In genomic region chr11:61172888-61173287, GRCh38 we compare ENCODE assay signal across 21 cellular contexts. TPM values are rescaled to one million over a fixed set of nuclear protein-coding genes. Genes with fewer than 3 reads are reported as not detected.
DNase-seq lines count a peak whose midpoint lies in the region; ATAC-seq and TF ChIP-seq lines count a peak whose summit lies in the region.
"Had no signal": no experiment of that assay in that cellular context is flagged by ENCODE, and none has a peak within 500 bp of the region (broad histone marks: within the 10 kb centered on the region; RNA-seq: fewer than 3 reads in every experiment).

No MANE protein-coding gene starts in this region.

- no peaks in the 10 kb centered on the region for H3K27me3 ChIP-seq in naive thymus-derived CD4-positive, alpha-beta T cell (ENCODE audit: control insufficient read depth in 2 of 2, insufficient read depth in 2 of 2, low read length in 2 of 2)

- H3K27me3 Mint-ChIP-seq in activated naive CD4-positive, alpha-beta T cell treated with anti-CD3 and anti-CD28 coated beads, Interleukin-2, amount 50 U/mL, for 24 hours = no peaks in the 10 kb centered on the region
- H3K27me3 Mint-ChIP-seq in activated naive CD8-positive, alpha-beta T cell treated with anti-CD3 and anti-CD28 coated beads for 36 hours = no peaks in the 10 kb centered on the region
- peaks cover 0 to 24% (median 0%) of the 10 kb centered on the region in 5 donors for H3K27me3 Mint-ChIP-seq in naive thymus-derived CD4-positive, alpha-beta T cell
- no peaks in the 10 kb centered on the region for H3K27me3 Mint-ChIP-seq in stimulated activated memory B cell treated with anti-CD40 and anti-IgM and Interleukin-4, amounts not matched to agents 10 μg/mL and 1 μg/mL and 100 μg/mL, for 72 hours
- H3K27me3 Mint-ChIP-seq in MCF 10A (ENCODE audit: insufficient read depth, unreplicated experiment) = peaks cover 56% of the 10 kb centered on the region

- H3K9me3 ChIP-seq in naive thymus-derived CD4-positive, alpha-beta T cell (ENCODE audit: control insufficient read depth in 2 of 3, low read length in 3 of 3) = peaks cover 0 to 3% (median 0%) of the 10 kb centered on the region in 3 experiments

- no TSS peak for BruUV-seq in MCF 10A (replicated peaks; lab: Mats Ljungman, UMichigan)

- H3K36me3 ChIP-seq in naive thymus-derived CD4-positive, alpha-beta T cell (ENCODE audit: control insufficient read depth in 2 of 3, insufficient read depth in 3 of 3, low read length in 3 of 3) = no peaks in the 10 kb centered on the region

- intact Hi-C loops in naive thymus-derived CD4-positive, alpha-beta T cell (cut with micrococcal nuclease) = no loop called here
- intact Hi-C loops in MCF 10A (cut with micrococcal nuclease) = loop anchor here (1.0 to 5.0 kb wide), 3 partner anchors 203 to 396 kb away; no protein-coding TSS in a partner anchor

- H3K4me3 Mint-ChIP-seq in activated naive CD4-positive, alpha-beta T cell treated with anti-CD3 and anti-CD28 coated beads, Interleukin-2, amount 50 U/mL, for 24 hours = no peak overlapping the region
- H3K4me3 Mint-ChIP-seq in activated naive CD8-positive, alpha-beta T cell treated with anti-CD3 and anti-CD28 coated beads for 36 hours = no peak overlapping the region
- H3K4me3 Mint-ChIP-seq in naive thymus-derived CD4-positive, alpha-beta T cell = peak overlapping the region in 7 of 10 donors; percentile 36 to 71 (median 60)
- H3K4me3 Mint-ChIP-seq in stimulated activated memory B cell treated with anti-CD40 and anti-IgM and Interleukin-4, amounts not matched to agents 10 μg/mL and 1 μg/mL and 100 μg/mL, for 72 hours = no peak overlapping the region
- H3K4me3 Mint-ChIP-seq in MCF 10A (ENCODE audit: unreplicated experiment) = no peak overlapping the region
- H3K4me3 Mint-ChIP-seq: GM23338 had no signal

- peaks cover 3 to 11% of the 10 kb centered on the region in 2 donors for H3K4me1 ChIP-seq in naive thymus-derived CD4-positive, alpha-beta T cell (ENCODE audit: control insufficient read depth in 2 of 2, insufficient read depth in 2 of 2, low read length in 2 of 2)

- no peak overlapping the region for H3K27ac ChIP-seq in naive thymus-derived CD4-positive, alpha-beta T cell (ENCODE audit: low read depth, low read length)
- H3K27ac ChIP-seq: 22Rv1 had no signal

- H3K36me3 Mint-ChIP-seq in activated naive CD4-positive, alpha-beta T cell treated with anti-CD3 and anti-CD28 coated beads, Interleukin-2, amount 50 U/mL, for 24 hours = no peaks in the 10 kb centered on the region
- no peaks in the 10 kb centered on the region for H3K36me3 Mint-ChIP-seq in activated naive CD8-positive, alpha-beta T cell treated with anti-CD3 and anti-CD28 coated beads for 36 hours
- H3K36me3 Mint-ChIP-seq in naive thymus-derived CD4-positive, alpha-beta T cell = peaks cover 0 to 4% (median 0%) of the 10 kb centered on the region in 5 donors
- H3K36me3 Mint-ChIP-seq in stimulated activated memory B cell treated with anti-CD40 and anti-IgM and Interleukin-4, amounts not matched to agents 10 μg/mL and 1 μg/mL and 100 μg/mL, for 72 hours = no peaks in the 10 kb centered on the region
- peaks cover 4% of the 10 kb centered on the region for H3K36me3 Mint-ChIP-seq in MCF 10A (ENCODE audit: insufficient read depth, unreplicated experiment)
- H3K36me3 Mint-ChIP-seq: CD4-positive, alpha-beta memory T cell had no signal

- no peak overlapping the region for H3K4me3 ChIP-seq in naive thymus-derived CD4-positive, alpha-beta T cell (ENCODE audit: low read length)
- H3K4me3 ChIP-seq: GM12878, GM23338 had no signal

- POLR2A ChIA-PET in naive thymus-derived CD4-positive, alpha-beta T cell (lab: Charles Lee) = interaction anchor here (1.3 kb wide), 1 partner anchor 14 kb away, joined by 4 read pairs; no protein-coding TSS in a partner anchor
- POLR2A ChIA-PET in MCF 10A (lab: Yijun Ruan, JAX) = no interaction called here

- TF ChIP-seq CTCF in MCF 10A (IDR thresholded peaks at IDR 0.05; ENCODE audit: unreplicated experiment) = no peak

- DNase-seq in activated naive CD4-positive, alpha-beta T cell treated with Interleukin-2 at 50 U/mL for 16 hours = no peak
- no peak for DNase-seq in activated naive CD8-positive, alpha-beta T cell treated with anti-CD3 and anti-CD28 coated beads for 36 hours
- no peak for DNase-seq in naive thymus-derived CD4-positive, alpha-beta T cell
- DNase-seq in NCI-H2107 treated with DMSO at 0.1 percent for 48 hours (lab: John Stamatoyannopoulos, UW; ENCODE audit: unreplicated experiment) (no peak), T-helper 9 cell (no peak), MCF 10A (ENCODE audit: unreplicated experiment) (no peak)
- DNase-seq: AML-193; CD4-positive, alpha-beta memory T cell; NCI-H1105 treated with DMSO at 0.1 percent for 48 hours; NCI-H1694; NCI-H2081 treated with DMSO at 0.1 percent for 48 hours; NCI-H510A; NCI-H774; SHP77 treated with DMSO at 0.1 percent for 48 hours had no signal

- no peaks in the 10 kb centered on the region for H3K9me3 Mint-ChIP-seq in activated naive CD4-positive, alpha-beta T cell treated with anti-CD3 and anti-CD28 coated beads, Interleukin-2, amount 50 U/mL, for 24 hours
- H3K9me3 Mint-ChIP-seq in activated naive CD8-positive, alpha-beta T cell treated with anti-CD3 and anti-CD28 coated beads for 36 hours = peaks cover 8% of the 10 kb centered on the region
- peaks cover 0 to 9% (median 0%) of the 10 kb centered on the region in 11 donors for H3K9me3 Mint-ChIP-seq in naive thymus-derived CD4-positive, alpha-beta T cell
- peaks cover 3% of the 10 kb centered on the region for H3K9me3 Mint-ChIP-seq in stimulated activated memory B cell treated with anti-CD40 and anti-IgM and Interleukin-4, amounts not matched to agents 10 μg/mL and 1 μg/mL and 100 μg/mL, for 72 hours
- H3K9me3 Mint-ChIP-seq in MCF 10A (ENCODE audit: unreplicated experiment) = no peaks in the 10 kb centered on the region

- peaks cover 17% of the 10 kb centered on the region for H3K4me1 Mint-ChIP-seq in activated naive CD4-positive, alpha-beta T cell treated with anti-CD3 and anti-CD28 coated beads, Interleukin-2, amount 50 U/mL, for 24 hours
- peaks cover 15% of the 10 kb centered on the region for H3K4me1 Mint-ChIP-seq in activated naive CD8-positive, alpha-beta T cell treated with anti-CD3 and anti-CD28 coated beads for 36 hours
- H3K4me1 Mint-ChIP-seq in naive thymus-derived CD4-positive, alpha-beta T cell = peaks cover 15 to 34% (median 28%) of the 10 kb centered on the region in 7 donors
- peaks cover 18% of the 10 kb centered on the region for H3K4me1 Mint-ChIP-seq in stimulated activated memory B cell treated with anti-CD40 and anti-IgM and Interleukin-4, amounts not matched to agents 10 μg/mL and 1 μg/mL and 100 μg/mL, for 72 hours
- peaks cover 9% of the 10 kb centered on the region for H3K4me1 Mint-ChIP-seq in MCF 10A (ENCODE audit: insufficient read depth, unreplicated experiment)
- H3K4me1 Mint-ChIP-seq: GM23338 had no signal

- peak overlapping the region; percentile 64 for H3K27ac Mint-ChIP-seq in activated naive CD4-positive, alpha-beta T cell treated with anti-CD3 and anti-CD28 coated beads, Interleukin-2, amount 50 U/mL, for 24 hours
- peak overlapping the region; percentile 19 for H3K27ac Mint-ChIP-seq in activated naive CD8-positive, alpha-beta T cell treated with anti-CD3 and anti-CD28 coated beads for 36 hours
- H3K27ac Mint-ChIP-seq in naive thymus-derived CD4-positive, alpha-beta T cell = peak overlapping the region in 6 of 9 donors; percentile 41 to 94 (median 78)
- peak overlapping the region; percentile 31 for H3K27ac Mint-ChIP-seq in stimulated activated memory B cell treated with anti-CD40 and anti-IgM and Interleukin-4, amounts not matched to agents 10 μg/mL and 1 μg/mL and 100 μg/mL, for 72 hours
- no peak overlapping the region for H3K27ac Mint-ChIP-seq in MCF 10A (ENCODE audit: low read depth, unreplicated experiment)
- H3K27ac Mint-ChIP-seq: GM23338 had no signal

- CTCF ChIA-PET in naive thymus-derived CD4-positive, alpha-beta T cell (lab: Charles Lee) = no interaction called here
- CTCF ChIA-PET in MCF 10A (lab: Yijun Ruan, JAX) = interaction anchor here (1.6 to 3.0 kb wide), 2 partner anchors 17 to 342 kb away, joined by 6 to 27 read pairs; no protein-coding TSS in a partner anchor

- ATAC-seq in naive thymus-derived CD4-positive, alpha-beta T cell = no peak
- no peak for ATAC-seq in stimulated activated memory B cell treated with anti-CD40 and anti-IgM and Interleukin-4, amounts not matched to agents 10 μg/mL and 1 μg/mL and 100 μg/mL, for 72 hours
- ATAC-seq: GM23338, HCT116 had no signal

RNA-seq across cellular contexts. Expression of gene VPS37C, which starts 11.7 kb away (rescaled TPM):
- 1 to 10 TPM; 8.1 to 8.8 TPM for total RNA-seq in activated naive CD8-positive, alpha-beta T cell treated with anti-CD3 and anti-CD28 coated beads for 36 hours
- 10 to 100 TPM in 1 of 5 experiments, 1 to 10 TPM in 4; 4.1 to 12.0 (median 7.9) TPM for total RNA-seq in naive thymus-derived CD4-positive, alpha-beta T cell
- under 1 TPM; 0.31 to 0.82 TPM for polyA plus RNA-seq in naive thymus-derived CD4-positive, alpha-beta T cell
- 20.5 and 23.3 TPM in 2 replicates for total RNA-seq in MCF 10A (2022)

RNA-seq across cellular contexts. Expression of gene PGA3, which starts 30.4 kb away (rescaled TPM):
- total RNA-seq in activated naive CD8-positive, alpha-beta T cell treated with anti-CD3 and anti-CD28 coated beads for 36 hours = not detected
- total RNA-seq in naive thymus-derived CD4-positive, alpha-beta T cell = under 1 TPM in 1 of 5 experiments, not detected in 4; 0.83 TPM
- polyA plus RNA-seq in naive thymus-derived CD4-positive, alpha-beta T cell = not detected
- not detected in 2 replicates for total RNA-seq in MCF 10A (2022)
- total RNA-seq: Calu3; CD4-positive, alpha-beta memory T cell; GM12878; GM23338 had no signal
- polyA plus RNA-seq: CD4-positive, alpha-beta memory T cell; GM12878 had no signal

RNA-seq across cellular contexts. Expression of gene PGA4, which starts 49.3 kb away (rescaled TPM):
- not detected for total RNA-seq in activated naive CD8-positive, alpha-beta T cell treated with anti-CD3 and anti-CD28 coated beads for 36 hours
- 1 to 10 TPM in 1 of 5 experiments, not detected in 4; 1.9 TPM for total RNA-seq in naive thymus-derived CD4-positive, alpha-beta T cell
- polyA plus RNA-seq in naive thymus-derived CD4-positive, alpha-beta T cell = not detected
- not detected in 2 replicates for total RNA-seq in MCF 10A (2022)
- total RNA-seq: Calu3; CD4-positive, alpha-beta memory T cell; GM12878; GM23338 had no signal
- polyA plus RNA-seq: CD4-positive, alpha-beta memory T cell; GM12878 had no signal

Comparison
In these comparisons a context has a peak if more than half of its experiments do, and no peak if none do; other contexts are left out.
1. H3K4me3 Mint-ChIP-seq: peak in naive thymus-derived CD4-positive, alpha-beta T cell (7 of 10); none in activated naive CD4-positive, alpha-beta T cell treated with anti-CD3 and anti-CD28 coated beads, Interleukin-2, amount 50 U/mL, for 24 hours (single experiment), activated naive CD8-positive, alpha-beta T cell treated with anti-CD3 and anti-CD28 coated beads for 36 hours (single experiment), stimulated activated memory B cell treated with anti-CD40 and anti-IgM and Interleukin-4, amounts not matched to agents 10 μg/mL and 1 μg/mL and 100 μg/mL, for 72 hours (single experiment) and MCF 10A (single experiment).